Comparison of ENCODE assay signal across 1 cellular context in genomic region chr2:152176113-152176714, GRCh38.
TF ChIP-seq lines count a peak whose summit lies in the region.

No MANE protein-coding gene starts in this region.

TF ChIP-seq in HepG2, 621 proteins besides CTCF, POLR2A, EP300 and RAD21 (continued from another document and continues in another):
- TF ChIP-seq ARID3A (IDR thresholded peaks at IDR 0.05; ENCODE audit: low read depth, low read length) = no peak
- TF ChIP-seq ZNF674 (CRISPR knock-in tag; IDR thresholded peaks at IDR 0.05; ENCODE audit: low read depth) = no peak
- TF ChIP-seq ATF4 (CRISPR knock-in tag; IDR thresholded peaks at IDR 0.05) = no peak
- TF ChIP-seq ZNF589 (CRISPR knock-in tag; conservative IDR thresholded peaks at IDR 0.05) = no peak
- no peak for TF ChIP-seq TRAFD1 (CRISPR knock-in tag; IDR thresholded peaks at IDR 0.05; ENCODE audit: borderline replicate concordance)
- TF ChIP-seq ZZZ3 (CRISPR knock-in tag; IDR thresholded peaks at IDR 0.05; ENCODE audit: borderline replicate concordance) = no peak
- TF ChIP-seq CEBPB (IDR thresholded peaks at IDR 0.05; ENCODE audit: borderline replicate concordance, low read depth, low read length) = no peak
- no peak for TF ChIP-seq ELF3 (CRISPR knock-in tag; IDR thresholded peaks at IDR 0.05)
- TF ChIP-seq IRF1 (CRISPR knock-in tag; IDR thresholded peaks at IDR 0.05; ENCODE audit: low read depth) = no peak
- no peak; the same call in 1 of the 2 replicates for TF ChIP-seq ZBTB43 (CRISPR knock-in tag; conservative IDR thresholded peaks at IDR 0.05)
- no peak for TF ChIP-seq TARDBP (CRISPR knock-in tag; IDR thresholded peaks at IDR 0.05)
- TF ChIP-seq CEBPZ (IDR thresholded peaks at IDR 0.05; ENCODE audit: low read length) = no peak
- no peak for TF ChIP-seq GTF2F1 (IDR thresholded peaks at IDR 0.05; ENCODE audit: low read length)
- no peak for TF ChIP-seq ZBTB7A (CRISPR knock-in tag; IDR thresholded peaks at IDR 0.05)
- no peak for TF ChIP-seq SMARCC2 (IDR thresholded peaks at IDR 0.05)
- 0 out of 2 replicates have a peak, but pooled peaks have one; percentile 45 for TF ChIP-seq SP140L (CRISPR knock-in tag; IDR thresholded peaks at IDR 0.05; ENCODE audit: borderline replicate concordance)
- no peak; the same call in 1 of the 2 replicates for TF ChIP-seq NFATC3 (CRISPR knock-in tag; IDR thresholded peaks at IDR 0.05)
- no peak for TF ChIP-seq ARID5B (CRISPR knock-in tag; IDR thresholded peaks at IDR 0.05)
- no peak; the same call in 1 of the 2 replicates for TF ChIP-seq NRL (CRISPR knock-in tag; IDR thresholded peaks at IDR 0.05; ENCODE audit: borderline replicate concordance)
- TF ChIP-seq CBX1 (IDR thresholded peaks at IDR 0.05; ENCODE audit: low read depth) = no peak
- no peak for TF ChIP-seq MNT (IDR thresholded peaks at IDR 0.05)
- no peak for TF ChIP-seq ZNF33B (CRISPR knock-in tag; IDR thresholded peaks at IDR 0.05)
- TF ChIP-seq ZNF382 (CRISPR knock-in tag; IDR thresholded peaks at IDR 0.05; ENCODE audit: borderline replicate concordance) = no peak
- TF ChIP-seq ZNF761 (CRISPR knock-in tag; conservative IDR thresholded peaks at IDR 0.05) = no peak; the same call in 1 of the 2 replicates
- TF ChIP-seq SIN3B (IDR thresholded peaks at IDR 0.05; ENCODE audit: low read length) = no peak
- TF ChIP-seq CREB1 (IDR thresholded peaks at IDR 0.05) = peak; percentile 17; the same call in 1 of the 2 replicates
- TF ChIP-seq CREB1 (CRISPR knock-in tag; IDR thresholded peaks at IDR 0.05) = no peak; the same call in none of the 2 replicates
- TF ChIP-seq ZNF274 (CRISPR knock-in tag; IDR thresholded peaks at IDR 0.05) = no peak
- no peak for TF ChIP-seq KDM5B (CRISPR knock-in tag; IDR thresholded peaks at IDR 0.05; ENCODE audit: borderline replicate concordance)
- TF ChIP-seq SKIL (CRISPR knock-in tag; IDR thresholded peaks at IDR 0.05; ENCODE audit: borderline replicate concordance) = no peak
- TF ChIP-seq ZNF136 (CRISPR knock-in tag; IDR thresholded peaks at IDR 0.05; ENCODE audit: low read depth) = 0 out of 2 replicates have a peak, but pooled peaks have one; percentile 19
- TF ChIP-seq ZMYM3 (CRISPR knock-in tag; IDR thresholded peaks at IDR 0.05) = no peak
- no peak for TF ChIP-seq SUZ12 (IDR thresholded peaks at IDR 0.05; ENCODE audit: low read depth, low read length)
- 0 out of 2 replicates have a peak, but pooled peaks have one; percentile 22 for TF ChIP-seq ZNF563 (CRISPR knock-in tag; IDR thresholded peaks at IDR 0.05)
- TF ChIP-seq ZSCAN20 (CRISPR knock-in tag; IDR thresholded peaks at IDR 0.05; ENCODE audit: borderline replicate concordance) = no peak
- no peak for TF ChIP-seq ZSCAN9 (CRISPR knock-in tag; IDR thresholded peaks at IDR 0.05; ENCODE audit: borderline replicate concordance)
- no peak for TF ChIP-seq ZNF839 (CRISPR knock-in tag; IDR thresholded peaks at IDR 0.05; ENCODE audit: borderline replicate concordance)
- no peak for TF ChIP-seq ZNF792 (CRISPR knock-in tag; IDR thresholded peaks at IDR 0.05)
- no peak for TF ChIP-seq ATM (IDR thresholded peaks at IDR 0.05; ENCODE audit: borderline replicate concordance)
- TF ChIP-seq NFIC (IDR thresholded peaks at IDR 0.05; ENCODE audit: low read length) = no peak
- peak; percentile 9; the same call in 1 of the 2 replicates for TF ChIP-seq ZBTB7B (CRISPR knock-in tag; IDR thresholded peaks at IDR 0.05)
